In the genomic region with DNA sequence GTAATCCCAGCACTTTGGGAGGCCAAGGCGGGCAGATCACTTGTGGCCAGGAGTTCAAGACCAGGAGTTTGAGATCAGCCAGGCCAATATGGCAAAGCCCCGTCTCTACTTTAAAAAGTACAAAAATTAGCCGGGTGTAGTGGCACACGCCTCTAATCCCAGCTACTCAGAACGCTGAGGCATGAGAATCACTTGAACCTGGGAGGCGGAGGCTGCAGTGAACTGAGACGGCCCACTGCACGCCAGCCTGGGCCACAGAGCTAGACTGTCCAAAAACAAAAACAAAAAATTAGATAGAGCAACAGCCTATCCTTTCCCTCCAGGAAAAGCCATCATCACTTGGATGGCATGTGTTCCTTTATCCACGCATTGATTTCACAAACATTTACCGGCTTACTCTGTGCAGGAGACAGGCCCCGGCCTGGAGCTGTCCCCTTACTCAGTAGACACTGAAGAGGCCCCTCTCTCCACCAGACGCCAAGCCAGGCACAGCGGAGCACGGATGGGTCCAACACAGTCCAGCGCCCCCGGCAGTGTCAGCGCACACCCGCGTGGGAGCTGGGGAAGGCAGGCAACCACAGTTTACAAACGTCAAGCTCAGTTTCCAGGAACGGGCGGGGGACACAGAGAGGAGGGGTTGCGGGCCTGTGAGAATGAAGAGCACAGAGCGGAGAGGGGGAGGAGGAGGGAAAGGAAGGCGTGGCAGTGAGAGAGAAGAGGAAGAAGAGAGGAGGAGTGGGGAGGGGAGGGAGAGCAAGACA, we compare ENCODE assay signal across 8 cellular contexts. TPM values are rescaled to one million over a fixed set of nuclear protein-coding genes. Genes with fewer than 3 reads are reported as not detected.
DNase-seq lines count a peak whose midpoint lies in the region; ATAC-seq and TF ChIP-seq lines count a peak whose summit lies in the region.

No MANE protein-coding gene starts in this region.

- in situ Hi-C loops in transverse colon (cut with MboI; ENCODE audit: low pct_ligation_motif_present in 1 of 4, low pct_unique_long_range_greater_than_20kb in 1 of 4, low sequenced_read_pairs in 3 of 4): loop anchor here in 1 of 4 donors (5.0 kb wide), 1 partner anchor 59 kb away; no protein-coding TSS in a partner anchor

- H3K4me2 ChIP-seq in SK-N-SH: no peak overlapping the region

- no peak overlapping the region for H3K9ac ChIP-seq in SK-N-SH

- H3K9me3 ChIP-seq in T-helper 17 cell (ENCODE audit: control insufficient read depth, low read length, poor library complexity, severe bottlenecking) (no peaks in the 10 kb centered on the region), transverse colon (peaks cover 0 to 2% of the 10 kb centered on the region in 2 donors), SK-N-SH (no peaks in the 10 kb centered on the region; the same call in 1 of the 2 replicates)

- H3K36me3 ChIP-seq in transverse colon (no peaks in the 10 kb centered on the region), SK-N-SH (replicated peaks in 1 of 2; ENCODE audit: control insufficient read depth in 1 of 2, insufficient read depth in 2 of 2, low read length in 1 of 2) (no peaks in the 10 kb centered on the region)

- H3K36me3 Mint-ChIP-seq in Calu3 (ENCODE audit: insufficient read depth, unreplicated experiment) (no peaks in the 10 kb centered on the region), T-helper 17 cell (ENCODE audit: low read depth) (no peaks in the 10 kb centered on the region)
- peaks cover 2% of the 10 kb centered on the region for H3K36me3 Mint-ChIP-seq in central memory CD8-positive, alpha-beta T cell (ENCODE audit: insufficient read depth)
- H3K36me3 Mint-ChIP-seq in naive thymus-derived CD8-positive, alpha-beta T cell: peaks cover 0 to 5% (median under 1%) of the 10 kb centered on the region in 3 donors

- TF ChIP-seq RAD21 in SK-N-SH (IDR thresholded peaks at IDR 0.05; ENCODE audit: low read length): no peak

- H3K4me1 Mint-ChIP-seq in Calu3 (ENCODE audit: low read depth, unreplicated experiment) (peaks cover 20% of the 10 kb centered on the region), T-helper 17 cell (peaks cover 41% of the 10 kb centered on the region)
- peaks cover 40% of the 10 kb centered on the region for H3K4me1 Mint-ChIP-seq in central memory CD8-positive, alpha-beta T cell
- peaks cover 26 to 59% (median 50%) of the 10 kb centered on the region in 4 donors for H3K4me1 Mint-ChIP-seq in naive thymus-derived CD8-positive, alpha-beta T cell

- 42 to 61% methylated on average over 6 to 25 of the region's 25 CpGs for WGBS in transverse colon (ENCODE audit: low coverage in 1 of 2), 2 donors
- 85% methylated on average over 25 of the region's 25 CpGs for WGBS in SK-N-SH (ENCODE audit: low lambda C conversion rate)

- H3K27me3 Mint-ChIP-seq in Calu3 (ENCODE audit: unreplicated experiment) (peaks cover 34% of the 10 kb centered on the region), T-helper 17 cell (no peaks in the 10 kb centered on the region)
- peaks cover 58% of the 10 kb centered on the region for H3K27me3 Mint-ChIP-seq in central memory CD8-positive, alpha-beta T cell
- peaks cover 0 to 11% (median 0%) of the 10 kb centered on the region in 5 donors for H3K27me3 Mint-ChIP-seq in naive thymus-derived CD8-positive, alpha-beta T cell

- BruUV-seq in Calu3 (replicated peaks; lab: Mats Ljungman, UMichigan): no TSS peak

- peaks cover 2% of the 10 kb centered on the region for H3K9me3 Mint-ChIP-seq in Calu3 (ENCODE audit: low read depth, unreplicated experiment)
- H3K9me3 Mint-ChIP-seq in central memory CD8-positive, alpha-beta T cell: no peaks in the 10 kb centered on the region
- peaks cover under 1 to 12% (median 6%) of the 10 kb centered on the region in 9 donors for H3K9me3 Mint-ChIP-seq in naive thymus-derived CD8-positive, alpha-beta T cell

- TF ChIP-seq EP300 in transverse colon (IDR thresholded peaks at IDR 0.05; ENCODE audit: low read depth) (no peak), SK-N-SH (IDR thresholded peaks at IDR 0.05; ENCODE audit: borderline replicate concordance in 1 of 2, low read depth in 1 of 2, low read length in 1 of 2) (no peak)

- DNase-seq in Calu3 (no peak), T-helper 17 cell (peak in 1 of 3 donors; percentile 27), transverse colon (peak; percentile 41), SK-N-SH (no peak), HCEC 1CT (no peak)
- DNase-seq in central memory CD8-positive, alpha-beta T cell (ENCODE audit: low spot score in 2 of 2): no peak
- peak; percentile 20 to 85 (median 70) for DNase-seq in naive thymus-derived CD8-positive, alpha-beta T cell

- peak overlapping the region; percentile 17 for H3K4me3 Mint-ChIP-seq in Calu3 (ENCODE audit: low read depth, unreplicated experiment)
- H3K4me3 Mint-ChIP-seq in T-helper 17 cell: peak overlapping the region; percentile 93
- H3K4me3 Mint-ChIP-seq in central memory CD8-positive, alpha-beta T cell: peak overlapping the region; percentile 77
- H3K4me3 Mint-ChIP-seq in naive thymus-derived CD8-positive, alpha-beta T cell: peak overlapping the region; percentile 79 to 95 (median 86)

- intact Hi-C loops in Calu3 (cut with micrococcal nuclease; ENCODE audit: unreplicated experiment): no loop called here
- intact Hi-C loops in transverse colon (cut with DNase I; ENCODE audit: low total_unique reads): no loop called here

- TF ChIP-seq CTCF in Calu3 (IDR thresholded peaks at IDR 0.05; ENCODE audit: unreplicated experiment): no peak
- no peak for TF ChIP-seq CTCF in transverse colon (IDR thresholded peaks at IDR 0.05)
- TF ChIP-seq CTCF in SK-N-SH (IDR thresholded peaks at IDR 0.05): no peak

- ATAC-seq in T-helper 17 cell (peak; percentile 72), HG02884 (IDR thresholded peaks at IDR 0.05; ENCODE audit: unreplicated experiment) (no peak)
- ATAC-seq in central memory CD8-positive, alpha-beta T cell (replicated peaks; ENCODE audit: extremely low read depth, poor library complexity, severe bottlenecking): no peak
- ATAC-seq in naive thymus-derived CD8-positive, alpha-beta T cell: peak; percentile 59 to 68

- no peak for TF ChIP-seq POLR2A in transverse colon (IDR thresholded peaks at IDR 0.05)

- no peak overlapping the region for H2AFZ ChIP-seq in SK-N-SH (ENCODE audit: low read depth)

- H3K27me3 ChIP-seq in transverse colon: peaks cover 20% of the 10 kb centered on the region
- no peaks in the 10 kb centered on the region for H3K27me3 ChIP-seq in SK-N-SH (ENCODE audit: insufficient read depth)

- H3K79me2 ChIP-seq in SK-N-SH (ENCODE audit: insufficient read depth): no peaks in the 10 kb centered on the region

- H3K4me1 ChIP-seq in transverse colon: peaks cover 0 to 34% (median 13%) of the 10 kb centered on the region in 4 donors
- no peaks in the 10 kb centered on the region; a peak in 1 of 4 replicates for H3K4me1 ChIP-seq in SK-N-SH (ENCODE audit: control insufficient read depth in 1 of 2, insufficient read depth in 2 of 2, low read depth in 1 of 2, low read length in 1 of 2)

- H3K27ac ChIP-seq in transverse colon (peak overlapping the region; percentile 32 to 68 (median 50)), SK-N-SH (ENCODE audit: low read depth in 2 of 2, low read length in 1 of 2) (no peak overlapping the region)

- POLR2A ChIA-PET in naive thymus-derived CD8-positive, alpha-beta T cell (lab: Charles Lee): interaction anchor here (0.6 to 2.4 kb wide), 10 partner anchors 9 to 691 kb away, joined by 3 to 7 read pairs (median 4); partner anchors contain the start of gene ATP13A3
- POLR2A ChIA-PET in SK-N-SH (lab: Yijun Ruan, JAX): no interaction called here

- CTCF ChIA-PET in Calu3 (lab: Charles Lee): interaction anchor here (1.4 to 1.8 kb wide), 4 partner anchors 10 to 62 kb away, joined by 3 to 7 read pairs (median 5); partner anchors contain the start of gene LRRC15
- CTCF ChIA-PET in SK-N-SH (lab: Yijun Ruan, JAX): interaction anchor here (0.9 to 6.7 kb wide), 9 partner anchors 9 to 615 kb away, joined by 3 to 71 read pairs (median 4); no protein-coding TSS in a partner anchor

- no peaks in the 10 kb centered on the region for H4K20me1 ChIP-seq in SK-N-SH (ENCODE audit: insufficient read depth)

- no peaks in the 10 kb centered on the region for H3K9me2 ChIP-seq in SK-N-SH

- H3K27ac Mint-ChIP-seq in Calu3 (ENCODE audit: unreplicated experiment) (no peak overlapping the region), T-helper 17 cell (peak overlapping the region; percentile 85)
- no peak overlapping the region for H3K27ac Mint-ChIP-seq in central memory CD8-positive, alpha-beta T cell (ENCODE audit: low read depth)
- H3K27ac Mint-ChIP-seq in naive thymus-derived CD8-positive, alpha-beta T cell: peak overlapping the region; percentile 84 to 97 (median 92)

- H3F3A ChIP-seq in SK-N-SH (replicated peaks; ENCODE audit: insufficient read depth): peaks cover 12% of the 10 kb centered on the region

- H3K4me3 ChIP-seq in transverse colon (peak overlapping the region in 1 of 4 donors; percentile 24), SK-N-SH (ENCODE audit: low read depth in 2 of 2, low read length in 1 of 2) (no peak overlapping the region)

RNA-seq across cellular contexts. Expression of gene GP5, which starts 3.1 kb away (rescaled TPM):
- total RNA-seq in Calu3 (2022) (0.10 and 0.21 TPM in 2 replicates), T-helper 17 cell (1 to 10 TPM; 4.0 to 6.1 TPM), transverse colon (not detected)
- 10 to 100 TPM; 12.2 to 12.8 TPM for total RNA-seq in naive thymus-derived CD8-positive, alpha-beta T cell
- 1 to 10 TPM; 4.2 to 9.5 (median 5.5) TPM for polyA plus RNA-seq in naive thymus-derived CD8-positive, alpha-beta T cell
- polyA plus RNA-seq in SK-N-SH (2012; rRNA removed): 0.13 and 0.23 TPM in 2 replicates
- polyA plus RNA-seq in SK-N-SH (2012; cell fraction: cytosol; rRNA removed): 0.08 and 0.09 TPM in 2 replicates
- 0.80 and 0.83 TPM in 2 replicates for polyA plus RNA-seq in SK-N-SH (2012; cell fraction: nucleus; rRNA removed)

RNA-seq across cellular contexts. Expression of gene LRRC15, which starts 26.4 kb away (rescaled TPM):
- total RNA-seq in Calu3 (2022) (0.05 TPM in 1 of 2 replicates, not detected in the other), T-helper 17 cell (not detected), transverse colon (under 1 TPM in 2 of 4 donors, not detected in 2; 0.14 to 0.32 TPM)
- total RNA-seq in naive thymus-derived CD8-positive, alpha-beta T cell: not detected
- polyA plus RNA-seq in naive thymus-derived CD8-positive, alpha-beta T cell: not detected
- 0.02 and 0.03 TPM in 2 replicates for polyA plus RNA-seq in SK-N-SH (2012; rRNA removed)
- polyA plus RNA-seq in SK-N-SH (2012; cell fraction: cytosol; rRNA removed): 0.01 and 0.03 TPM in 2 replicates
- polyA plus RNA-seq in SK-N-SH (2012; cell fraction: nucleus; rRNA removed): 0.04 and 0.05 TPM in 2 replicates

RNA-seq across cellular contexts. Expression of gene CPN2, which starts 44.8 kb away (rescaled TPM):
- total RNA-seq in Calu3 (2022): not detected in 2 replicates
- total RNA-seq in T-helper 17 cell: not detected
- not detected for total RNA-seq in naive thymus-derived CD8-positive, alpha-beta T cell
- not detected for polyA plus RNA-seq in naive thymus-derived CD8-positive, alpha-beta T cell
- under 1 TPM in 1 of 4 donors, not detected in 3; 0.14 TPM for total RNA-seq in transverse colon
- polyA plus RNA-seq in SK-N-SH (2012; rRNA removed): not detected in 2 replicates
- not detected in 2 replicates for polyA plus RNA-seq in SK-N-SH (2012; cell fraction: cytosol; rRNA removed)
- not detected in 2 replicates for polyA plus RNA-seq in SK-N-SH (2012; cell fraction: nucleus; rRNA removed)

Comparison
In these comparisons a context has a peak if more than half of its experiments do, and no peak if none do; other contexts are left out.
1. DNase-seq: peak in naive thymus-derived CD8-positive, alpha-beta T cell (10 of 10) and transverse colon (single experiment); none in Calu3 (single experiment), central memory CD8-positive, alpha-beta T cell (0 of 2), SK-N-SH (single experiment) and HCEC 1CT (single experiment).
2. H3K27ac Mint-ChIP-seq: peak in T-helper 17 cell (single experiment) and naive thymus-derived CD8-positive, alpha-beta T cell (10 of 10); none in Calu3 (single experiment) and central memory CD8-positive, alpha-beta T cell (single experiment).
3. H3K4me3 Mint-ChIP-seq: peak in every context shown above with its lines; median percentile 93 in T-helper 17 cell; 86 in naive thymus-derived CD8-positive, alpha-beta T cell; 77 in central memory CD8-positive, alpha-beta T cell; 17 in Calu3.
4. ATAC-seq: peak in T-helper 17 cell (single experiment) and naive thymus-derived CD8-positive, alpha-beta T cell (2 of 2); none in central memory CD8-positive, alpha-beta T cell (single experiment) and HG02884 (single experiment).
5. H3K27ac ChIP-seq: peak in transverse colon (4 of 4); none in SK-N-SH (0 of 2).